ENCODE assay signal across 12 cellular contexts in the genomic region with DNA sequence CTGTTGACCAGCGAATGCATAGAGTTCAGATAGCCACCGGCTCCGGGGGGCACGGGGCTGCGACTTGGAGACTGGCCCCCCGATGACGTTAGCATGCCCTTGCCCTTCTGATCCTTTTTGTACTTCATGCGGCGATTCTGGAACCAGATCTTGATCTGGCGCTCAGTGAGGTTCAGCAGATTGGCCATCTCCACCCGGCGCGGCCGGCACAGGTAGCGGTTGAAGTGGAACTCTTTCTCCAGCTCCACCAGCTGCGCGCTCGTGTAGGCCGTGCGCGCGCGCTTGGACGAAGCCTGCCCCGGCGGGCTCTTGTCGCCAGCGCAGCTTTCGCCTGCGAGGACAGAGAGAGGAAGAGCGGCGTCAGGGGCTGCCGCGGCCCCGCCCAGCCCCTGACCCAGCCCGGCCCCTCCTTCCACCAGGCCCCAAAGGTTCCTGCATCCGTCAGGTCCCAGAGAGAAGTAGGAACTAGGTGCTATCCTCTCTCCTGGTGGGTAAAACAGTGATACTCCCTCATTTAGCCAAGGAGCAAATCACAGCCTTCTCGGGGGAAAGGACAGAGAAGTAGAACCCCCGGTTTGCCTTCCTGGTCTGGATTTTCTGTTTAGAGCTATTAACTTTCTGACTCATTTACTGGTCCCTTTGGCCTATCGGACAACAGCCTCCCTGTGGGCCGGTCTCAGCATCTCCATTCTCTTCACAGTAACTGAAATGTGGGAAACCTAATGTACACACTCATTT. TPM values are rescaled to one million over a fixed set of nuclear protein-coding genes. Genes with fewer than 3 reads are reported as not detected.
DNase-seq lines count a peak whose midpoint lies in the region; ATAC-seq and TF ChIP-seq lines count a peak whose summit lies in the region.
"Had no signal": no experiment of that assay in that cellular context is flagged by ENCODE, and none has a peak within 500 bp of the region (broad histone marks: within the 10 kb centered on the region; RNA-seq: fewer than 3 reads in every experiment).

No MANE protein-coding gene starts in this region.

- H3K23ac ChIP-seq in IMR-90 (ENCODE audit: low read depth, low read length): peak overlapping the region; percentile 98

- H3K56ac ChIP-seq in IMR-90 (ENCODE audit: extremely low read depth, insufficient read depth, low read length): peak overlapping the region; percentile 97

- peak overlapping the region; percentile 53 to 82 for H4K8ac ChIP-seq in IMR-90 (ENCODE audit: low read depth in 2 of 2, low read length in 2 of 2)

- WGBS in IMR-90 (ENCODE audit: extremely low coverage in 2 of 2, insufficient read length in 1 of 2), 2 experiments: 2% methylated on average over 12 of the region's 41 CpGs; no CpG with 5 or more reads in 1 of the 2 experiments
- 6 to 10% methylated on average over 11 to 41 of the region's 41 CpGs for WGBS in endodermal cell (ENCODE audit: insufficient coverage in 1 of 2, insufficient read length in 1 of 2), 2 experiments
- 28 to 56% methylated on average over 41 of the region's 41 CpGs for WGBS in sigmoid colon, 2 donors

- in situ Hi-C loops in IMR-90 (cut with MboI; ENCODE audit: low sequenced_read_pairs): loop anchor here (10.0 kb wide), 1 partner anchor 914 kb away; no protein-coding TSS in a partner anchor

- no peak for TF ChIP-seq RAD21 in IMR-90 (IDR thresholded peaks at IDR 0.05; ENCODE audit: low read length)

- H2BK5ac ChIP-seq in IMR-90 (ENCODE audit: low read depth, low read length, poor library complexity, severe bottlenecking): peak overlapping the region; percentile 95

- H2AK9ac ChIP-seq in IMR-90 (replicated peaks; ENCODE audit: low read depth, low read length, poor library complexity): peak overlapping the region; percentile 81

- H3K4me3 ChIP-seq in IMR-90 (ENCODE audit: insufficient read depth, low read depth, low read length) (peak overlapping the region; percentile 45), endodermal cell (ENCODE audit: low read length) (no peak overlapping the region), sigmoid colon (peak overlapping the region; percentile 27 to 47 (median 38))
- H3K4me3 ChIP-seq: BLaER1 treated with 17β-estradiol and CSF1 and Interleukin-3, amounts not matched to agents 10 nM and 100 nM; GM12878 had no signal

- H3K27me3 ChIP-seq in IMR-90 (ENCODE audit: control insufficient read depth, insufficient read depth, low read length) (no peaks in the 10 kb centered on the region), endodermal cell (ENCODE audit: control insufficient read depth, insufficient read depth, low read length, poor library complexity, severe bottlenecking) (peaks cover 100% of the 10 kb centered on the region), sigmoid colon (no peaks in the 10 kb centered on the region)
- H3K27me3 ChIP-seq: BLaER1 treated with 17β-estradiol and CSF1 and Interleukin-3, amounts not matched to agents 10 nM and 100 nM had no signal

- peaks cover 0 to 42% of the 10 kb centered on the region in 2 experiments; a peak in 2 of 4 replicates for H3K79me1 ChIP-seq in IMR-90 (ENCODE audit: low read depth in 1 of 2, low read length in 2 of 2)

- H3K36me3 ChIP-seq in IMR-90 (ENCODE audit: control insufficient read depth, insufficient read depth, low read length) (peaks cover 9% of the 10 kb centered on the region; the same call in 1 of the 2 replicates), endodermal cell (ENCODE audit: control insufficient read depth, insufficient read depth, low read length) (no peaks in the 10 kb centered on the region), sigmoid colon (no peaks in the 10 kb centered on the region)
- H3K36me3 ChIP-seq: BLaER1 treated with 17β-estradiol and CSF1 and Interleukin-3, amounts not matched to agents 10 nM and 100 nM had no signal

- H3K4me1 Mint-ChIP-seq in endodermal cell: peaks cover 8% of the 10 kb centered on the region
- H3K4me1 Mint-ChIP-seq: activated naive CD8-positive, alpha-beta T cell treated with anti-CD3 and anti-CD28 coated beads, Interleukin-2, amount 10 ng/mL, durations not matched to agents 7 days and 5 days had no signal

- peak overlapping the region; percentile 84 for H4K91ac ChIP-seq in IMR-90 (ENCODE audit: insufficient read depth, low read depth, low read length)

- peaks cover 13% of the 10 kb centered on the region; the same call in 1 of the 2 replicates for H3K9me1 ChIP-seq in IMR-90 (ENCODE audit: insufficient read depth, low read length)

- peak overlapping the region; percentile 90 for H3K14ac ChIP-seq in IMR-90 (replicated peaks; ENCODE audit: low read depth, low read length)

- no peaks in the 10 kb centered on the region for H3K36me3 Mint-ChIP-seq in endodermal cell (ENCODE audit: low read depth)
- H3K36me3 Mint-ChIP-seq: activated naive CD8-positive, alpha-beta T cell treated with anti-CD3 and anti-CD28 coated beads, Interleukin-2, amount 10 ng/mL, durations not matched to agents 7 days and 5 days had no signal

- CTCF ChIA-PET in IMR-90 (lab: Yijun Ruan, JAX): interaction anchor here (1.0 to 1.1 kb wide), 2 partner anchors 36 to 418 kb away, joined by 3 to 4 read pairs; no protein-coding TSS in a partner anchor

- intact Hi-C loops in IMR-90 (cut with micrococcal nuclease) (no loop called here), sigmoid colon (cut with DNase I) (no loop called here)

- H3K9me3 ChIP-seq in IMR-90 (ENCODE audit: control insufficient read depth, insufficient read depth, low read length): no peaks in the 10 kb centered on the region
- peaks cover 4% of the 10 kb centered on the region for H3K9me3 ChIP-seq in endodermal cell (ENCODE audit: control insufficient read depth, low read length)
- no peaks in the 10 kb centered on the region for H3K9me3 ChIP-seq in sigmoid colon

- H2AFZ ChIP-seq in IMR-90 (replicated peaks; ENCODE audit: low read length, poor library complexity): peak overlapping the region; percentile 87

- H3K27me3 Mint-ChIP-seq in endodermal cell (ENCODE audit: insufficient read depth): peaks cover 99% of the 10 kb centered on the region

- H3K27ac Mint-ChIP-seq in endodermal cell: no peak overlapping the region
- H3K27ac Mint-ChIP-seq: activated naive CD8-positive, alpha-beta T cell treated with anti-CD3 and anti-CD28 coated beads, Interleukin-2, amount 10 ng/mL, durations not matched to agents 7 days and 5 days had no signal

- peak overlapping the region; percentile 92 for H2BK20ac ChIP-seq in IMR-90 (ENCODE audit: low read depth, low read length)

- peak overlapping the region; percentile 91 for H4K5ac ChIP-seq in IMR-90 (ENCODE audit: low read depth, low read length)

- H3K9me3 Mint-ChIP-seq in endodermal cell: no peaks in the 10 kb centered on the region
- H3K9me3 Mint-ChIP-seq: activated naive CD8-positive, alpha-beta T cell treated with anti-CD3 and anti-CD28 coated beads, Interleukin-2, amount 10 ng/mL, durations not matched to agents 7 days and 5 days had no signal

- DNase-seq in IMR-90 (peak; percentile 88), endodermal cell (peak; percentile 87), left lobe of liver (ENCODE audit: low spot score) (no peak), sigmoid colon (peak; percentile 89), COLO829 (ENCODE audit: low spot score) (no peak), activated T-cell treated with anti-CD3 and anti-CD28 coated beads for 4 hours (no peak)
- DNase-seq in stimulated activated CD4-positive, alpha-beta T cell treated with anti-CD3 and anti-CD28 coated beads, Interleukin-2, amount 100 ng/mL, for 48 hours: no peak
- DNase-seq: activated naive CD8-positive, alpha-beta T cell treated with anti-CD3 and anti-CD28 coated beads, Interleukin-2, amount 10 ng/mL, durations not matched to agents 7 days and 5 days; stimulated activated CD4-positive, alpha-beta T cell treated with anti-CD3 and anti-CD28 coated beads, Interleukin-12 subunit alpha, Interleukin-12 subunit beta, amount 100 ng/mL, for 4 hours had no signal

- TF ChIP-seq POLR2A in IMR-90 (IDR thresholded peaks at IDR 0.05; ENCODE audit: low read depth, low read length): peak; percentile 64
- TF ChIP-seq POLR2A in sigmoid colon (IDR thresholded peaks at IDR 0.05): peak; percentile 40 to 56

- H3K27ac ChIP-seq in IMR-90 (ENCODE audit: insufficient read depth, low read length) (peak overlapping the region; percentile 98), endodermal cell (ENCODE audit: low read depth, low read length) (peak overlapping the region; percentile 59), sigmoid colon (peak overlapping the region; percentile 93 to 99 (median 94))
- H3K27ac ChIP-seq: BLaER1 treated with 17β-estradiol and CSF1 and Interleukin-3, amounts not matched to agents 10 nM and 100 nM had no signal

- BruUV-seq in IMR-90 (replicated peaks; lab: Mats Ljungman, UMichigan): no TSS peak

- H4K20me1 ChIP-seq in IMR-90 (ENCODE audit: insufficient read depth, low read length): peaks cover 9% of the 10 kb centered on the region; the same call in 1 of the 2 replicates
- H4K20me1 ChIP-seq: BLaER1 treated with 17β-estradiol and CSF1 and Interleukin-3, amounts not matched to agents 10 nM and 100 nM had no signal

- POLR2A ChIA-PET in IMR-90 (lab: Charles Lee; ENCODE audit: unreplicated experiment): interaction anchor here (0.6 to 1.3 kb wide), 4 partner anchors 9 to 1032 kb away, joined by 3 to 14 read pairs (median 4); a partner anchor contains a TSS

- ATAC-seq in IMR-90 (ENCODE audit: low read depth): peak; percentile 47
- peak; percentile 72 for ATAC-seq in left lobe of liver
- ATAC-seq in HG02852 (IDR thresholded peaks at IDR 0.05; ENCODE audit: unreplicated experiment): no peak
- ATAC-seq: GM12878 had no signal

- peak overlapping the region; percentile 90 for H3K18ac ChIP-seq in IMR-90 (ENCODE audit: low read depth, low read length)

- H2AK5ac ChIP-seq in IMR-90 (ENCODE audit: low read depth, low read length): peak overlapping the region; percentile 81

- dilution Hi-C loops in IMR-90 (cut with HindIII; ENCODE audit: low sequenced_read_pairs, unreplicated experiment): no loop called here

- TF ChIP-seq CTCF in IMR-90 (conservative IDR thresholded peaks at IDR 0.05; ENCODE audit: low read depth, low read length) (no peak), endodermal cell (conservative IDR thresholded peaks at IDR 0.05) (no peak), sigmoid colon (IDR thresholded peaks at IDR 0.05) (no peak)

- no peak overlapping the region; the same call in 2 of the 3 replicates for H2BK15ac ChIP-seq in IMR-90 (ENCODE audit: low read depth, low read length)

- H3K4me2 ChIP-seq in IMR-90 (ENCODE audit: low read depth, low read length): peak overlapping the region; percentile 85
- H3K4me2 ChIP-seq: BLaER1 treated with 17β-estradiol and CSF1 and Interleukin-3, amounts not matched to agents 10 nM and 100 nM had no signal

- no peak overlapping the region for H3K4me3 Mint-ChIP-seq in endodermal cell
- H3K4me3 Mint-ChIP-seq: activated naive CD8-positive, alpha-beta T cell treated with anti-CD3 and anti-CD28 coated beads, Interleukin-2, amount 10 ng/mL, durations not matched to agents 7 days and 5 days had no signal

- peaks cover 43% of the 10 kb centered on the region for H3K4me1 ChIP-seq in IMR-90 (ENCODE audit: control insufficient read depth, insufficient read depth, low read length)
- H3K4me1 ChIP-seq in endodermal cell (ENCODE audit: control insufficient read depth, insufficient read depth, low read length): no peaks in the 10 kb centered on the region
- H3K4me1 ChIP-seq in sigmoid colon: peaks cover 0 to 80% (median 49%) of the 10 kb centered on the region in 4 donors
- H3K4me1 ChIP-seq: BLaER1 treated with 17β-estradiol and CSF1 and Interleukin-3, amounts not matched to agents 10 nM and 100 nM had no signal

- H3K9ac ChIP-seq in IMR-90 (ENCODE audit: low read depth, low read length): peak overlapping the region; percentile 92
- no peak overlapping the region for H3K9ac ChIP-seq in endodermal cell (ENCODE audit: extremely low read depth, low read length, poor library complexity, severe bottlenecking)
- H3K9ac ChIP-seq: BLaER1 treated with 17β-estradiol and CSF1 and Interleukin-3, amounts not matched to agents 10 nM and 100 nM had no signal

- TF ChIP-seq EP300 in sigmoid colon (IDR thresholded peaks at IDR 0.05): no peak

- peak overlapping the region; percentile 92 for H3K4ac ChIP-seq in IMR-90 (ENCODE audit: low read depth, low read length)

- H2BK120ac ChIP-seq in IMR-90 (ENCODE audit: low read depth, low read length): peak overlapping the region; percentile 90

RNA-seq across cellular contexts. Expression of a gene that starts 6.1 kb away (rescaled TPM):
- total RNA-seq in IMR-90 (2012; rRNA removed): 1.6 and 1.7 TPM in 2 replicates
- 2.4 and 3.9 TPM in 2 replicates for polyA plus RNA-seq in IMR-90 (2012; rRNA removed)
- 0.93 and 1.8 TPM in 2 replicates for polyA plus RNA-seq in IMR-90 (2012; cell fraction: cytosol; rRNA removed)
- polyA plus RNA-seq in IMR-90 (2012; cell fraction: nucleus; rRNA removed; ENCODE audit: low replicate concordance): 5.2 and 14.9 TPM in 2 replicates
- not detected for total RNA-seq in endodermal cell
- polyA plus RNA-seq in endodermal cell (2013, experiment 1 of 2): 27.2 TPM
- 22.7 TPM for polyA plus RNA-seq in endodermal cell (2013, experiment 2 of 2)
- 0.15 TPM for total RNA-seq in left lobe of liver
- total RNA-seq in sigmoid colon: 1 to 10 TPM; 1.6 to 4.3 (median 3.2) TPM
- polyA plus RNA-seq in sigmoid colon: 1 to 10 TPM in 1 of 3 donors, under 1 TPM in 2; 0.60 to 1.9 (median 0.69) TPM
- total RNA-seq: activated naive CD8-positive, alpha-beta T cell treated with anti-CD3 and anti-CD28 coated beads, Interleukin-2, amount 10 ng/mL, durations not matched to agents 7 days and 5 days; GM12878 had no signal
- polyA plus RNA-seq: GM12878 had no signal

RNA-seq across cellular contexts. Expression of a gene that starts 12.8 kb away (rescaled TPM):
- total RNA-seq in IMR-90 (2012; rRNA removed): 0.54 and 0.83 TPM in 2 replicates
- 1.7 and 1.8 TPM in 2 replicates for polyA plus RNA-seq in IMR-90 (2012; rRNA removed)
- 0.34 and 0.97 TPM in 2 replicates for polyA plus RNA-seq in IMR-90 (2012; cell fraction: cytosol; rRNA removed)
- 1.5 and 1.9 TPM in 2 replicates for polyA plus RNA-seq in IMR-90 (2012; cell fraction: nucleus; rRNA removed; ENCODE audit: low replicate concordance)
- not detected for total RNA-seq in endodermal cell
- polyA plus RNA-seq in endodermal cell (2013, experiment 1 of 2): 4.1 TPM
- 4.2 TPM for polyA plus RNA-seq in endodermal cell (2013, experiment 2 of 2)
- total RNA-seq in left lobe of liver: 0.08 TPM
- total RNA-seq in sigmoid colon: 1 to 10 TPM in 2 of 4 donors, under 1 TPM in 2; 0.14 to 1.1 (median 0.95) TPM
- polyA plus RNA-seq in sigmoid colon: 1 to 10 TPM in 2 of 3 donors, under 1 TPM in 1; 0.69 to 2.4 (median 2.0) TPM

RNA-seq across cellular contexts. Expression of a gene that starts 22.0 kb away (rescaled TPM):
- 0.36 and 1.1 TPM in 2 replicates for total RNA-seq in IMR-90 (2012; rRNA removed)
- 7.2 and 8.0 TPM in 2 replicates for polyA plus RNA-seq in IMR-90 (2012; rRNA removed)
- polyA plus RNA-seq in IMR-90 (2012; cell fraction: cytosol; rRNA removed): 4.3 and 5.1 TPM in 2 replicates
- polyA plus RNA-seq in IMR-90 (2012; cell fraction: nucleus; rRNA removed; ENCODE audit: low replicate concordance): 4.5 and 16.6 TPM in 2 replicates
- total RNA-seq in endodermal cell: not detected
- 5.4 TPM for polyA plus RNA-seq in endodermal cell (2013, experiment 1 of 2)
- polyA plus RNA-seq in endodermal cell (2013, experiment 2 of 2): 2.2 TPM
- total RNA-seq in left lobe of liver: 0.43 TPM
- 1 to 10 TPM; 2.0 to 4.2 (median 2.9) TPM for total RNA-seq in sigmoid colon
- 1 to 10 TPM in 2 of 3 donors, not detected in 1; 1.8 to 4.8 TPM for polyA plus RNA-seq in sigmoid colon
- total RNA-seq: GM12878 had no signal

RNA-seq across cellular contexts. Expression of a gene that starts 34.9 kb away (rescaled TPM):
- 19.9 and 23.9 TPM in 2 replicates for total RNA-seq in IMR-90 (2012; rRNA removed)
- polyA plus RNA-seq in IMR-90 (2012; rRNA removed): 28.1 and 29.4 TPM in 2 replicates
- 27.6 and 56.3 TPM in 2 replicates for polyA plus RNA-seq in IMR-90 (2012; cell fraction: cytosol; rRNA removed)
- 34.9 and 41.0 TPM in 2 replicates for polyA plus RNA-seq in IMR-90 (2012; cell fraction: nucleus; rRNA removed; ENCODE audit: low replicate concordance)
- not detected for total RNA-seq in endodermal cell
- polyA plus RNA-seq in endodermal cell (2013, experiment 1 of 2): 11.4 TPM
- 5.3 TPM for polyA plus RNA-seq in endodermal cell (2013, experiment 2 of 2)
- 0.50 TPM for total RNA-seq in left lobe of liver
- total RNA-seq in sigmoid colon: 10 to 100 TPM in 3 of 4 donors, 1 to 10 TPM in 1; 9.2 to 12.2 (median 11.2) TPM
- 10 to 100 TPM in 1 of 3 donors, 1 to 10 TPM in 2; 3.2 to 14.3 (median 7.8) TPM for polyA plus RNA-seq in sigmoid colon
- total RNA-seq: activated naive CD8-positive, alpha-beta T cell treated with anti-CD3 and anti-CD28 coated beads, Interleukin-2, amount 10 ng/mL, durations not matched to agents 7 days and 5 days had no signal

RNA-seq across cellular contexts. Expression of a gene that starts 39.0 kb away (rescaled TPM):
- 1.4 and 1.7 TPM in 2 replicates for total RNA-seq in IMR-90 (2012; rRNA removed)
- polyA plus RNA-seq in IMR-90 (2012; rRNA removed): 1.8 and 2.1 TPM in 2 replicates
- 0.50 and 1.7 TPM in 2 replicates for polyA plus RNA-seq in IMR-90 (2012; cell fraction: cytosol; rRNA removed)
- 3.9 and 5.3 TPM in 2 replicates for polyA plus RNA-seq in IMR-90 (2012; cell fraction: nucleus; rRNA removed; ENCODE audit: low replicate concordance)
- total RNA-seq in endodermal cell: not detected
- 8.6 TPM for polyA plus RNA-seq in endodermal cell (2013, experiment 1 of 2)
- polyA plus RNA-seq in endodermal cell (2013, experiment 2 of 2): 5.5 TPM
- total RNA-seq in left lobe of liver: not detected
- total RNA-seq in sigmoid colon: 1 to 10 TPM; 4.2 to 10.0 (median 4.5) TPM
- 1 to 10 TPM in 2 of 3 donors, not detected in 1; 1.6 to 8.1 TPM for polyA plus RNA-seq in sigmoid colon
- total RNA-seq: activated naive CD8-positive, alpha-beta T cell treated with anti-CD3 and anti-CD28 coated beads, Interleukin-2, amount 10 ng/mL, durations not matched to agents 7 days and 5 days; GM12878 had no signal

Comparison
In these comparisons a context has a peak if more than half of its experiments do, and no peak if none do; other contexts are left out.
1. DNase-seq: peak in IMR-90 (single experiment), endodermal cell (single experiment) and sigmoid colon (single experiment); none in left lobe of liver (single experiment), stimulated activated CD4-positive, alpha-beta T cell treated with anti-CD3 and anti-CD28 coated beads, Interleukin-2, amount 100 ng/mL, for 48 hours (0 of 2), COLO829 (single experiment) and activated T-cell treated with anti-CD3 and anti-CD28 coated beads for 4 hours (single experiment).
2. Peak in every context shown above with its lines, with median percentiles within 50 percentile points of each other: H3K27ac ChIP-seq.